ENCODE assay signal across 9 cellular contexts in genomic region chr15:60905587-60905986, GRCh38.
A peak's percentile ranks its signal among the peaks of the same experiment; 100 is the strongest.
DNase-seq lines count a peak whose midpoint lies in the region; ATAC-seq and TF ChIP-seq lines count a peak whose summit lies in the region.
"Had no signal": no experiment of that assay in that cellular context is flagged by ENCODE, and none has a peak within 500 bp of the region (broad histone marks: within the 10 kb centered on the region; RNA-seq: fewer than 3 reads in every experiment).

No MANE protein-coding gene starts in this region.

- H3K4me1 ChIP-seq in Loucy (ENCODE audit: insufficient read depth, low read length, poor library complexity, severe bottlenecking) (peaks cover 21% of the 10 kb centered on the region), lower lobe of right lung (no peaks in the 10 kb centered on the region), esophagus squamous epithelium (no peaks in the 10 kb centered on the region)

- TF ChIP-seq POLR2A in esophagus squamous epithelium (IDR thresholded peaks at IDR 0.05) = no peak

- DNase-seq in NCI-H2107 treated with DMSO at 0.1 percent for 48 hours (lab: John Stamatoyannopoulos, UW; ENCODE audit: unreplicated experiment) = peak; percentile 49
- no peak for DNase-seq in NCI-H2107 (lab: John Stamatoyannopoulos, UW)
- DNase-seq in activated T-cell treated with anti-CD3 and anti-CD28 coated beads, Interleukin-2, amount 50 U/mL, for 4 hours = peak; percentile 48
- no peak for DNase-seq in lower lobe of right lung
- no peak for DNase-seq in RWPE1 (ENCODE audit: low spot score)
- no peak for DNase-seq in medulla oblongata (ENCODE audit: extremely low spot score)
- DNase-seq in esophagus squamous epithelium (lab: John Stamatoyannopoulos, UW) = no peak
- DNase-seq: ovary had no signal

- H3K79me2 ChIP-seq in Loucy (ENCODE audit: insufficient read depth, low read length) = no peaks in the 10 kb centered on the region

- H3K9me2 ChIP-seq in Loucy (replicated peaks; ENCODE audit: low read depth, low read length) = no peaks in the 10 kb centered on the region

- H3K36me3 ChIP-seq in Loucy (ENCODE audit: insufficient read depth, low read length) = no peaks in the 10 kb centered on the region
- H3K36me3 ChIP-seq in lower lobe of right lung = no peaks in the 10 kb centered on the region
- no peaks in the 10 kb centered on the region for H3K36me3 ChIP-seq in esophagus squamous epithelium
- H3K36me3 ChIP-seq: ovary had no signal

- H3K4me3 ChIP-seq in Loucy (ENCODE audit: low read length, poor library complexity, severe bottlenecking) (peak overlapping the region; percentile 36), lower lobe of right lung (no peak overlapping the region), esophagus squamous epithelium (no peak overlapping the region)
- H3K4me3 ChIP-seq: ovary had no signal

- H3K4me2 ChIP-seq in Loucy (ENCODE audit: low read depth, low read length, poor library complexity, severe bottlenecking) = peak overlapping the region; percentile 63

- CTCF ChIA-PET in RWPE1 (lab: Yijun Ruan, JAX) = interaction anchor here (0.6 to 0.9 kb wide), 3 partner anchors 13 to 324 kb away, joined by 3 to 5 read pairs (median 4); no protein-coding TSS in a partner anchor

- no peaks in the 10 kb centered on the region for H3K36me3 Mint-ChIP-seq in activated T-cell treated with anti-CD3 and anti-CD28 coated beads, Interleukin-2, amount 50 U/mL, for 4 hours (ENCODE audit: insufficient read depth)

- POLR2A ChIA-PET in RWPE1 (lab: Yijun Ruan, JAX; ENCODE audit: low non-redundant PET) = no interaction called here

- ATAC-seq in activated T-cell treated with anti-CD3 and anti-CD28 coated beads, Interleukin-2, amount 50 U/mL, for 4 hours = no peak
- ATAC-seq in lower lobe of right lung = peak; percentile 67 to 78

- 50 to 61% methylated on average over 3 of the region's 3 CpGs for WGBS in esophagus squamous epithelium, 2 donors

- H3K4me1 Mint-ChIP-seq in activated T-cell treated with anti-CD3 and anti-CD28 coated beads, Interleukin-2, amount 50 U/mL, for 4 hours (ENCODE audit: low read depth) = peaks cover 28% of the 10 kb centered on the region

- no peaks in the 10 kb centered on the region for H3F3A ChIP-seq in Loucy (ENCODE audit: low read depth)

- H3K27ac ChIP-seq in lower lobe of right lung (no peak overlapping the region), RWPE1 (no peak overlapping the region), esophagus squamous epithelium (no peak overlapping the region)
- H3K27ac ChIP-seq: ovary had no signal

- no peak overlapping the region for H3K9ac ChIP-seq in Loucy (ENCODE audit: low read depth, low read length, poor library complexity, severe bottlenecking)

- H3K4me3 Mint-ChIP-seq in activated T-cell treated with anti-CD3 and anti-CD28 coated beads, Interleukin-2, amount 50 U/mL, for 4 hours = no peak overlapping the region

- H3K9me3 ChIP-seq in Loucy (ENCODE audit: insufficient read depth, low read depth, low read length) (no peaks in the 10 kb centered on the region), lower lobe of right lung (no peaks in the 10 kb centered on the region), esophagus squamous epithelium (no peaks in the 10 kb centered on the region)
- H3K9me3 ChIP-seq: ovary had no signal

- intact Hi-C loops in lower lobe of right lung (cut with DNase I) = no loop called here
- intact Hi-C loops in esophagus squamous epithelium (cut with DNase I) = no loop called here

- H3K9me3 Mint-ChIP-seq in activated T-cell treated with anti-CD3 and anti-CD28 coated beads, Interleukin-2, amount 50 U/mL, for 4 hours = no peaks in the 10 kb centered on the region

- TF ChIP-seq CTCF in Loucy (conservative IDR thresholded peaks at IDR 0.05; ENCODE audit: low read length) = peak; percentile 50
- TF ChIP-seq CTCF in lower lobe of right lung (IDR thresholded peaks at IDR 0.05) = no peak
- TF ChIP-seq CTCF in RWPE1 (conservative IDR thresholded peaks at IDR 0.05; ENCODE audit: low read depth) = no peak
- peak in 2 of 6 experiments; percentile 20 to 47 for TF ChIP-seq CTCF in esophagus squamous epithelium (IDR thresholded peaks at IDR 0.05)

- no peaks in the 10 kb centered on the region for H3K27me3 Mint-ChIP-seq in activated T-cell treated with anti-CD3 and anti-CD28 coated beads, Interleukin-2, amount 50 U/mL, for 4 hours (ENCODE audit: low read depth)

- H2AFZ ChIP-seq in Loucy (ENCODE audit: low read length) = no peak overlapping the region

- no peaks in the 10 kb centered on the region for H4K20me1 ChIP-seq in Loucy (ENCODE audit: insufficient read depth, low read length, poor library complexity, severe bottlenecking)

- H3K27me3 ChIP-seq in Loucy (ENCODE audit: insufficient read depth, low read length, poor library complexity, severe bottlenecking) = no peaks in the 10 kb centered on the region
- no peaks in the 10 kb centered on the region for H3K27me3 ChIP-seq in lower lobe of right lung (ENCODE audit: low read depth)
- no peaks in the 10 kb centered on the region for H3K27me3 ChIP-seq in esophagus squamous epithelium
- H3K27me3 ChIP-seq: ovary had no signal

Comparison
In these comparisons a context has a peak if more than half of its experiments do, and no peak if none do; other contexts are left out.
1. DNase-seq: peak in NCI-H2107 treated with DMSO at 0.1 percent for 48 hours (single experiment) and activated T-cell treated with anti-CD3 and anti-CD28 coated beads, Interleukin-2, amount 50 U/mL, for 4 hours (single experiment); none in NCI-H2107 (single experiment), lower lobe of right lung (single experiment), RWPE1 (single experiment), medulla oblongata (single experiment) and esophagus squamous epithelium (single experiment).
2. ATAC-seq: peak in lower lobe of right lung (2 of 2); none in activated T-cell treated with anti-CD3 and anti-CD28 coated beads, Interleukin-2, amount 50 U/mL, for 4 hours (0 of 2).